9 cellular contexts compared by ENCODE assay signal in genomic region chr5:132466453-132467291, GRCh38. TPM values are rescaled to one million over a fixed set of nuclear protein-coding genes. Genes with fewer than 3 reads are reported as not detected.
DNase-seq lines count a peak whose midpoint lies in the region; ATAC-seq and TF ChIP-seq lines count a peak whose summit lies in the region.
"Had no signal": no experiment of that assay in that cellular context is flagged by ENCODE, and none has a peak within 500 bp of the region (broad histone marks: within the 10 kb centered on the region; RNA-seq: fewer than 3 reads in every experiment).

No MANE protein-coding gene starts in this region.

- peak overlapping the region in 9 of 10 donors; percentile 27 to 82 (median 67) for H3K27ac ChIP-seq in heart right ventricle

- H3F3A ChIP-seq in Loucy (ENCODE audit: low read depth): peaks cover 16% of the 10 kb centered on the region

- no peaks in the 10 kb centered on the region for H4K20me1 ChIP-seq in Loucy (ENCODE audit: insufficient read depth, low read length, poor library complexity, severe bottlenecking)

- H3K27ac Mint-ChIP-seq in activated T-helper 1 cell treated with anti-CD3 and anti-CD28 coated beads, Interleukin-12 subunit alpha, Interleukin-12 subunit beta, Interleukin-2, Interleukin-4 antibody, amounts not matched to agents 30 ng/mL and 10 ng/mL and 1 ng/mL, durations not matched to agents 14 hours and 24 hours and 36 hours: peak overlapping the region; percentile 97

- ATAC-seq in GM21717 (IDR thresholded peaks at IDR 0.05; ENCODE audit: unreplicated experiment): peak; percentile 57
- peak in 7 of 8 donors; percentile 29 to 62 (median 58) for ATAC-seq in heart right ventricle

- H3K9ac ChIP-seq in Loucy (ENCODE audit: low read depth, low read length, poor library complexity, severe bottlenecking): peak overlapping the region; percentile 82

- no peaks in the 10 kb centered on the region for H3K27me3 Mint-ChIP-seq in activated T-helper 1 cell treated with anti-CD3 and anti-CD28 coated beads, Interleukin-12 subunit alpha, Interleukin-12 subunit beta, Interleukin-2, Interleukin-4 antibody, amounts not matched to agents 30 ng/mL and 10 ng/mL and 1 ng/mL, durations not matched to agents 14 hours and 24 hours and 36 hours (ENCODE audit: insufficient read depth)

- H3K36me3 ChIP-seq in Loucy (ENCODE audit: insufficient read depth, low read length) (no peaks in the 10 kb centered on the region), heart right ventricle (peaks cover 0 to 46% (median 0%) of the 10 kb centered on the region in 9 donors)
- H3K36me3 ChIP-seq: ovary had no signal

- DNase-seq in activated T-helper 1 cell treated with anti-CD3 and anti-CD28 coated beads, Interleukin-12 subunit alpha, Interleukin-12 subunit beta, Interleukin-2, Interleukin-4 antibody, amounts not matched to agents 30 ng/mL and 10 ng/mL and 1 ng/mL, durations not matched to agents 14 hours and 24 hours and 36 hours (ENCODE audit: low spot score): peak; percentile 71
- DNase-seq in heart right ventricle: peak in 1 of 2 donors; percentile 55
- peak; percentile 76 for DNase-seq in stromal cell of bone marrow (ENCODE audit: low read depth)
- DNase-seq in kidney glomerular epithelial cell (lab: John Stamatoyannopoulos, UW): no peak
- DNase-seq in hippocampal formation (lab: John Stamatoyannopoulos, UW): no peak

- H2AFZ ChIP-seq in Loucy (ENCODE audit: low read length): no peak overlapping the region

- intact Hi-C loops in activated T-helper 1 cell treated with anti-CD3 and anti-CD28 coated beads, Interleukin-12 subunit alpha, Interleukin-12 subunit beta, Interleukin-2, Interleukin-4 antibody, amounts not matched to agents 30 ng/mL and 10 ng/mL and 1 ng/mL, durations not matched to agents 14 hours and 24 hours and 36 hours (cut with micrococcal nuclease): loop anchor here (1.0 kb wide), 3 partner anchors 8 to 41 kb away; no protein-coding TSS in a partner anchor
- intact Hi-C loops in heart right ventricle (cut with DNase I): loop anchor here in 2 of 10 donors (5.0 kb wide), 2 partner anchors 39 to 44 kb away; no protein-coding TSS in a partner anchor

- no peaks in the 10 kb centered on the region for H3K9me2 ChIP-seq in Loucy (replicated peaks; ENCODE audit: low read depth, low read length)

- no peaks in the 10 kb centered on the region for H3K9me3 Mint-ChIP-seq in activated T-helper 1 cell treated with anti-CD3 and anti-CD28 coated beads, Interleukin-12 subunit alpha, Interleukin-12 subunit beta, Interleukin-2, Interleukin-4 antibody, amounts not matched to agents 30 ng/mL and 10 ng/mL and 1 ng/mL, durations not matched to agents 14 hours and 24 hours and 36 hours

- H3K4me1 ChIP-seq in Loucy (ENCODE audit: insufficient read depth, low read length, poor library complexity, severe bottlenecking) (peaks cover 76% of the 10 kb centered on the region), heart right ventricle (peaks cover 14 to 100% (median 83%) of the 10 kb centered on the region in 9 donors)

- peak overlapping the region; percentile 95 for H3K4me2 ChIP-seq in Loucy (ENCODE audit: low read depth, low read length, poor library complexity, severe bottlenecking)

- peaks cover 23% of the 10 kb centered on the region for H3K36me3 Mint-ChIP-seq in activated T-helper 1 cell treated with anti-CD3 and anti-CD28 coated beads, Interleukin-12 subunit alpha, Interleukin-12 subunit beta, Interleukin-2, Interleukin-4 antibody, amounts not matched to agents 30 ng/mL and 10 ng/mL and 1 ng/mL, durations not matched to agents 14 hours and 24 hours and 36 hours (ENCODE audit: low read depth)

- H3K27me3 ChIP-seq in Loucy (ENCODE audit: insufficient read depth, low read length, poor library complexity, severe bottlenecking) (no peaks in the 10 kb centered on the region), heart right ventricle (no peaks in the 10 kb centered on the region)
- H3K27me3 ChIP-seq: ovary had no signal

- H3K4me1 Mint-ChIP-seq in activated T-helper 1 cell treated with anti-CD3 and anti-CD28 coated beads, Interleukin-12 subunit alpha, Interleukin-12 subunit beta, Interleukin-2, Interleukin-4 antibody, amounts not matched to agents 30 ng/mL and 10 ng/mL and 1 ng/mL, durations not matched to agents 14 hours and 24 hours and 36 hours (ENCODE audit: low read depth): peaks cover 94% of the 10 kb centered on the region

- H3K4me3 ChIP-seq in GM12875 (ENCODE audit: low read depth, low read length) (peak overlapping the region; percentile 21), Loucy (ENCODE audit: low read length, poor library complexity, severe bottlenecking) (peak overlapping the region; percentile 71), heart right ventricle (peak overlapping the region in 2 of 10 donors; percentile 11 to 17)
- H3K4me3 ChIP-seq: ovary had no signal

- peak overlapping the region; percentile 77 for H3K4me3 Mint-ChIP-seq in activated T-helper 1 cell treated with anti-CD3 and anti-CD28 coated beads, Interleukin-12 subunit alpha, Interleukin-12 subunit beta, Interleukin-2, Interleukin-4 antibody, amounts not matched to agents 30 ng/mL and 10 ng/mL and 1 ng/mL, durations not matched to agents 14 hours and 24 hours and 36 hours

- H3K9me3 ChIP-seq in Loucy (ENCODE audit: insufficient read depth, low read depth, low read length) (no peaks in the 10 kb centered on the region), heart right ventricle (peaks cover 0 to 5% (median 0%) of the 10 kb centered on the region in 11 donors)
- H3K9me3 ChIP-seq: ovary had no signal

- WGBS in heart right ventricle, 2 donors: 60 to 69% methylated on average over 18 of the region's 18 CpGs

- TF ChIP-seq CTCF in GM12875 (IDR thresholded peaks at IDR 0.05; ENCODE audit: borderline replicate concordance, insufficient read depth, low read depth, low read length) (no peak), Loucy (conservative IDR thresholded peaks at IDR 0.05; ENCODE audit: low read length) (no peak), heart right ventricle (IDR thresholded peaks at IDR 0.05) (no peak)

- peaks cover 27% of the 10 kb centered on the region for H3K79me2 ChIP-seq in Loucy (ENCODE audit: insufficient read depth, low read length)

RNA-seq across cellular contexts. Expression of gene IRF1, which starts 23.9 kb away (rescaled TPM):
- 190 and 198 TPM in 2 replicates for total RNA-seq in activated T-helper 1 cell treated with anti-CD3 and anti-CD28 coated beads, Interleukin-12 subunit alpha, Interleukin-12 subunit beta, Interleukin-2, Interleukin-4 antibody, amounts not matched to agents 30 ng/mL and 10 ng/mL and 1 ng/mL, durations not matched to agents 14 hours and 24 hours and 36 hours
- total RNA-seq in heart right ventricle: 100 to 1,000 TPM in 1 of 10 donors, 10 to 100 TPM in 8, 1 to 10 TPM in 1; 9.5 to 146 (median 19.2) TPM
- polyA plus RNA-seq in heart right ventricle: 10 to 100 TPM in 1 of 2 donors, 1 to 10 TPM in 1; 8.6 to 13.7 TPM

Comparison
In these comparisons a context has a peak if more than half of its experiments do, and no peak if none do; other contexts are left out.
1. DNase-seq: peak in activated T-helper 1 cell treated with anti-CD3 and anti-CD28 coated beads, Interleukin-12 subunit alpha, Interleukin-12 subunit beta, Interleukin-2, Interleukin-4 antibody, amounts not matched to agents 30 ng/mL and 10 ng/mL and 1 ng/mL, durations not matched to agents 14 hours and 24 hours and 36 hours (single experiment) and stromal cell of bone marrow (single experiment); none in kidney glomerular epithelial cell (single experiment) and hippocampal formation (0 of 2).